In genomic region chr20:43962518-43962917, GRCh38 we compare ENCODE assay signal across 24 cellular contexts. TPM values are rescaled to one million over a fixed set of nuclear protein-coding genes. Genes with fewer than 3 reads are reported as not detected.
DNase-seq lines count a peak whose midpoint lies in the region; ATAC-seq, FAIRE-seq and TF ChIP-seq lines count a peak whose summit lies in the region.
"Had no signal": no experiment of that assay in that cellular context is flagged by ENCODE, and none has a peak within 500 bp of the region (broad histone marks: within the 10 kb centered on the region; RNA-seq: fewer than 3 reads in every experiment).

No MANE protein-coding gene starts in this region.

- TF ChIP-seq EP300 in HepG2 (IDR thresholded peaks at IDR 0.05; ENCODE audit: low read depth in 2 of 2, low read length in 2 of 2) (no peak), HepG2 (CRISPR knock-in tag; IDR thresholded peaks at IDR 0.05; ENCODE audit: borderline replicate concordance) (no peak)

- H3K14ac ChIP-seq in mesenchymal stem cell (ENCODE audit: low read length in 2 of 2) = peak overlapping the region in 1 of 2 experiments; percentile 77

- H3K23ac ChIP-seq in mesenchymal stem cell (ENCODE audit: low read length in 2 of 2) = no peak overlapping the region

- H4K91ac ChIP-seq in mesenchymal stem cell (ENCODE audit: low read length) = peak overlapping the region; percentile 19

- DNase-seq in HepG2 (ENCODE audit: low spot score) (no peak), right lobe of liver (no peak), Panc1 (ENCODE audit: low read depth, low spot score) (no peak), mesenchymal stem cell (no peak), NCI-H345 (lab: John Stamatoyannopoulos, UW) (no peak), NCI-H226 (no peak)
- DNase-seq: ACHN; AML-193; BE2C; C1 segment of cervical spinal cord; Calu3; CD4-positive, alpha-beta memory T cell; COR-L47; DMS53; DMS79 treated with DMSO at 0.1 percent for 48 hours; GF-D8; H7; HCEC 1CT had no signal

- H3K4me2 ChIP-seq in HepG2 (ENCODE audit: low read depth, low read length) = no peak overlapping the region
- no peak overlapping the region for H3K4me2 ChIP-seq in mesenchymal stem cell (ENCODE audit: low read length, poor library complexity, severe bottlenecking)

- no peak for TF ChIP-seq RAD21 in HepG2 (CRISPR knock-in tag; IDR thresholded peaks at IDR 0.05)

- CTCF ChIA-PET in HepG2 (lab: Yijun Ruan, JAX; ENCODE audit: low intra/inter-chr PET ratio, low total read pairs) = no interaction called here
- CTCF ChIA-PET in Panc1 (lab: Charles Lee) = no interaction called here

- BruUV-seq in HepG2 (replicated peaks; lab: Mats Ljungman, UMichigan) (no TSS peak), Panc1 (replicated peaks; lab: Mats Ljungman, UMichigan) (no TSS peak)

- H2BK12ac ChIP-seq in mesenchymal stem cell (ENCODE audit: low read length in 2 of 2) = peak overlapping the region; percentile 43 to 97

- TF ChIP-seq POLR2A in HepG2 (IDR thresholded peaks at IDR 0.05; ENCODE audit: insufficient read depth in 1 of 2, low read depth in 2 of 2, low read length in 2 of 2) (no peak), right lobe of liver (IDR thresholded peaks at IDR 0.05) (no peak)

- H3K4me1 ChIP-seq in HepG2 (ENCODE audit: insufficient read depth, low read length) (peaks cover 32% of the 10 kb centered on the region), right lobe of liver (peaks cover 0 to 44% (median 18%) of the 10 kb centered on the region in 4 donors), Panc1 (ENCODE audit: control insufficient read depth, insufficient read depth, low read length) (peaks cover 73% of the 10 kb centered on the region), mesenchymal stem cell (ENCODE audit: control insufficient read depth, insufficient read depth, low read depth, low read length) (peaks cover 4% of the 10 kb centered on the region)
- H3K4me1 ChIP-seq: BE2C had no signal

- H3K4me3 ChIP-seq in HepG2 (replicated peaks in 1 of 3; ENCODE audit: insufficient read depth in 1 of 3, low read depth in 2 of 3, low read length in 3 of 3) (no peak overlapping the region), right lobe of liver (no peak overlapping the region), Panc1 (ENCODE audit: low read depth in 2 of 2, low read length in 2 of 2) (no peak overlapping the region), mesenchymal stem cell (ENCODE audit: insufficient read depth in 1 of 2, low read depth in 1 of 2, low read length in 2 of 2) (no peak overlapping the region)

- POLR2A ChIA-PET in HepG2 (lab: Yijun Ruan, JAX) = no interaction called here
- POLR2A ChIA-PET in Panc1 (lab: Charles Lee) = no interaction called here

- 45% methylated on average over 4 of the region's 4 CpGs for WGBS in HepG2 (ENCODE audit: low lambda C conversion rate)
- 79% methylated on average over 3 of the region's 4 CpGs for WGBS in right lobe of liver (ENCODE audit: insufficient coverage, low coverage, low lambda C conversion rate, missing lambda C conversion rate)
- 90% methylated on average over 4 of the region's 4 CpGs for WGBS in mesenchymal stem cell

- peak overlapping the region; percentile 59 for H4K8ac ChIP-seq in mesenchymal stem cell (ENCODE audit: low read length)

- peak overlapping the region; percentile 76 to 83 for H3K18ac ChIP-seq in mesenchymal stem cell (ENCODE audit: low read depth in 1 of 2, low read length in 2 of 2)

- H2BK5ac ChIP-seq in mesenchymal stem cell (ENCODE audit: low read depth, low read length, poor library complexity, severe bottlenecking) = no peak overlapping the region

- no peak overlapping the region for H2BK15ac ChIP-seq in mesenchymal stem cell (ENCODE audit: low read depth, poor library complexity, severe bottlenecking)

- H3K9me3 ChIP-seq in HepG2 (ENCODE audit: low read length) (peaks cover 8% of the 10 kb centered on the region; the same call in 1 of the 2 replicates), right lobe of liver (no peaks in the 10 kb centered on the region), Panc1 (ENCODE audit: control insufficient read depth, insufficient read depth, low read depth, low read length) (no peaks in the 10 kb centered on the region), mesenchymal stem cell (ENCODE audit: control insufficient read depth, low read length) (no peaks in the 10 kb centered on the region)
- H3K9me3 ChIP-seq: BE2C had no signal

- no peak overlapping the region for H2AK5ac ChIP-seq in mesenchymal stem cell (ENCODE audit: low read length, severe bottlenecking)

- H3K9ac ChIP-seq in HepG2 (ENCODE audit: insufficient read depth, low read depth, low read length) = no peak overlapping the region
- no peak overlapping the region for H3K9ac ChIP-seq in mesenchymal stem cell (ENCODE audit: low read length)

- peak overlapping the region in 1 of 2 experiments; percentile 13 for H3K4ac ChIP-seq in mesenchymal stem cell (ENCODE audit: low read depth in 1 of 2, low read length in 2 of 2)

- FAIRE-seq in HepG2 (lab: Jason Lieb, UNC) = no peak
- FAIRE-seq: A204.1, GM12891, GM18507, H1 had no signal

- H3K27me3 ChIP-seq in HepG2 (ENCODE audit: control insufficient read depth in 1 of 2, insufficient read depth in 2 of 2, low read length in 2 of 2) = peaks cover 0 to 5% of the 10 kb centered on the region in 2 experiments; a peak in 1 of 5 replicates
- H3K27me3 ChIP-seq in right lobe of liver = no peaks in the 10 kb centered on the region
- H3K27me3 ChIP-seq in Panc1 (ENCODE audit: control insufficient read depth, insufficient read depth, low read length) = no peaks in the 10 kb centered on the region
- H3K27me3 ChIP-seq in mesenchymal stem cell (ENCODE audit: control insufficient read depth in 1 of 2, insufficient read depth in 1 of 2, low read length in 2 of 2) = peaks cover 0 to 33% of the 10 kb centered on the region in 2 experiments
- H3K27me3 ChIP-seq: BE2C had no signal

- peak overlapping the region; percentile 74 for H2BK120ac ChIP-seq in mesenchymal stem cell (ENCODE audit: low read depth, low read length)

- H3K27ac ChIP-seq in HepG2 (ENCODE audit: extremely low read length, insufficient read depth, low read length) = no peak overlapping the region
- H3K27ac ChIP-seq in right lobe of liver = no peak overlapping the region
- peak overlapping the region; percentile 91; the same call in 1 of the 2 replicates for H3K27ac ChIP-seq in Panc1 (ENCODE audit: low read length)
- H3K27ac ChIP-seq in mesenchymal stem cell (ENCODE audit: low read length, poor library complexity, severe bottlenecking) = no peak overlapping the region
- H3K27ac ChIP-seq: 22Rv1 had no signal

- in situ Hi-C loops in HepG2 (cut with HindIII; ENCODE audit: extremely low pct_ligation_motif_present, low pct_unique_long_range_greater_than_20kb) = no loop called here
- in situ Hi-C loops in Panc1 (cut with HindIII; ENCODE audit: low pct_unique_long_range_greater_than_20kb, low sequenced_read_pairs) = no loop called here

- no peak overlapping the region for H2AFZ ChIP-seq in HepG2 (ENCODE audit: low read length)
- no peak overlapping the region for H2AFZ ChIP-seq in mesenchymal stem cell (ENCODE audit: low read depth, low read length)

- no peaks in the 10 kb centered on the region for H3K79me1 ChIP-seq in mesenchymal stem cell (replicated peaks; ENCODE audit: low read length, poor library complexity, severe bottlenecking)

- H4K20me1 ChIP-seq in HepG2 (ENCODE audit: insufficient read depth, low read length) = no peaks in the 10 kb centered on the region

- TF ChIP-seq CTCF in HepG2 (CRISPR knock-in tag; IDR thresholded peaks at IDR 0.05) (no peak), right lobe of liver (IDR thresholded peaks at IDR 0.05) (no peak), Panc1 (IDR thresholded peaks at IDR 0.05) (no peak)

- ATAC-seq in HepG2 (no peak), right lobe of liver (no peak), Panc1 (no peak)

- intact Hi-C loops in HepG2 (cut with micrococcal nuclease; ENCODE audit: unreplicated experiment) (no loop called here), right lobe of liver (cut with DNase I) (no loop called here), Panc1 (cut with micrococcal nuclease; ENCODE audit: unreplicated experiment) (no loop called here)

- no peaks in the 10 kb centered on the region for H3K79me2 ChIP-seq in HepG2 (ENCODE audit: insufficient read depth, low read length)

- no peaks in the 10 kb centered on the region for H3K36me3 ChIP-seq in HepG2 (replicated peaks in 1 of 2; ENCODE audit: control insufficient read depth in 1 of 2, insufficient read depth in 2 of 2, low read length in 2 of 2)
- no peaks in the 10 kb centered on the region for H3K36me3 ChIP-seq in right lobe of liver
- no peaks in the 10 kb centered on the region for H3K36me3 ChIP-seq in Panc1 (ENCODE audit: control insufficient read depth, insufficient read depth, low read length)
- H3K36me3 ChIP-seq in mesenchymal stem cell (ENCODE audit: control insufficient read depth in 1 of 2, insufficient read depth in 2 of 2, low read depth in 1 of 2, low read length in 2 of 2) = no peaks in the 10 kb centered on the region
- H3K36me3 ChIP-seq: BE2C had no signal

RNA-seq across cellular contexts. Expression of gene TOX2, which starts 47.9 kb away (rescaled TPM):
- total RNA-seq in HepG2 (2016; rRNA removed; fragmentation: Illumina TruSeq; extraction: Trizol) (not detected in 2 replicates), right lobe of liver (1 to 10 TPM; 1.5 to 5.0 (median 2.2) TPM), Panc1 (2021; ENCODE audit: unreplicated experiment) (85.4 TPM)
- not detected in 2 replicates for total RNA-seq in HepG2 (2016; cell fraction: cytosol; rRNA removed; fragmentation: Illumina TruSeq; extraction: Trizol; ENCODE audit: low read depth)
- total RNA-seq in HepG2 (2016; cell fraction: insoluble cytoplasmic fraction; rRNA removed; fragmentation: Illumina TruSeq; extraction: Trizol) = not detected in 2 replicates
- not detected in 2 replicates for total RNA-seq in HepG2 (2016; cell fraction: membrane; rRNA removed; fragmentation: Illumina TruSeq; extraction: Trizol)
- total RNA-seq in HepG2 (2016; cell fraction: nucleus; rRNA removed; fragmentation: Illumina TruSeq; extraction: Trizol) = not detected in 2 replicates
- polyA plus RNA-seq in HepG2 (2011; rRNA removed) = not detected in 2 replicates
- not detected in 2 replicates for polyA plus RNA-seq in HepG2 (2011; cell fraction: cytosol; rRNA removed)
- polyA plus RNA-seq in HepG2 (2011; cell fraction: nucleus; rRNA removed) = not detected in 2 replicates
- not detected in 2 replicates for polyA plus RNA-seq in HepG2 (2012)
- polyA plus RNA-seq in HepG2 (2016; cell fraction: cytosol; fragmentation: Illumina TruSeq; extraction: Trizol; ENCODE audit: low read depth) = not detected in 2 replicates
- not detected in 2 replicates for polyA plus RNA-seq in HepG2 (2016; cell fraction: insoluble cytoplasmic fraction; fragmentation: Illumina TruSeq; extraction: Trizol; ENCODE audit: low read depth)
- polyA plus RNA-seq in HepG2 (2016; cell fraction: membrane; fragmentation: Illumina TruSeq; extraction: Trizol; ENCODE audit: low read depth) = not detected in 2 replicates
- not detected in 2 replicates for polyA plus RNA-seq in HepG2 (2016; cell fraction: nucleus; fragmentation: Illumina TruSeq; extraction: Trizol; ENCODE audit: insufficient read depth, low read depth)
- polyA minus RNA-seq in HepG2 (2011; rRNA and poly(A)+ RNA removed; ENCODE audit: low replicate concordance) = 0.40 TPM in 1 of 2 replicates, not detected in the other
- polyA minus RNA-seq in HepG2 (2011; cell fraction: cytosol; rRNA and poly(A)+ RNA removed) = not detected in 2 replicates
- polyA minus RNA-seq in HepG2 (2011; cell fraction: nucleus; rRNA and poly(A)+ RNA removed) = not detected in 2 replicates
- 137 TPM for polyA plus RNA-seq in Panc1 (2012; ENCODE audit: insufficient read length)
- 170 TPM for polyA plus RNA-seq in mesenchymal stem cell (2013, experiment 1 of 2)
- 164 TPM for polyA plus RNA-seq in mesenchymal stem cell (2013, experiment 2 of 2)
- total RNA-seq: Calu3, G401 had no signal

Comparison
In these comparisons a context has a peak if more than half of its experiments do, and no peak if none do; other contexts are left out.
1. RNA of gene TOX2, which starts 47.9 kb away (total RNA-seq): 85.4 TPM in Panc1 (single experiment); 1.5 to 5.0 TPM in right lobe of liver and not detected in HepG2; every median in the first group is over 10 times any median in the second.